Comparison of ENCODE assay signal across 8 cellular contexts in genomic region chr16:2032285-2033056, GRCh38. TPM values are rescaled to one million over a fixed set of nuclear protein-coding genes. Genes with fewer than 3 reads are reported as not detected.
DNase-seq lines count a peak whose midpoint lies in the region; ATAC-seq, FAIRE-seq and TF ChIP-seq lines count a peak whose summit lies in the region.
"Had no signal": no experiment of that assay in that cellular context is flagged by ENCODE, and none has a peak within 500 bp of the region (broad histone marks: within the 10 kb centered on the region; RNA-seq: fewer than 3 reads in every experiment).

No MANE protein-coding gene starts in this region.

- H3K27ac ChIP-seq in ACC112 (ENCODE audit: low read depth, low read length) = peak overlapping the region; percentile 60; the same call in 1 of the 2 replicates
- no peak overlapping the region for H3K27ac ChIP-seq in GM12878 (ENCODE audit: control insufficient read depth, insufficient read depth)

- FAIRE-seq in GM12878 (lab: Jason Lieb, UNC) = no peak

- ATAC-seq in GM12878 (peak; percentile 54), HG03432 (IDR thresholded peaks at IDR 0.05; ENCODE audit: unreplicated experiment) (no peak)

- H3K4me3 ChIP-seq in ACC112 (ENCODE audit: low read depth, low read length) (peak overlapping the region; percentile 75; the same call in 1 of the 2 replicates), GM12878 (no peak overlapping the region), mucosa of stomach (ENCODE audit: low read length) (no peak overlapping the region)

- no peaks in the 10 kb centered on the region for H3K27me3 ChIP-seq in ACC112 (ENCODE audit: insufficient read depth, low read length)
- peaks cover 7 to 11% of the 10 kb centered on the region in 2 experiments for H3K27me3 ChIP-seq in GM12878 (replicated peaks in 1 of 2; ENCODE audit: control insufficient read depth in 2 of 2, insufficient read depth in 2 of 2, low read length in 1 of 2)
- no peaks in the 10 kb centered on the region for H3K27me3 ChIP-seq in mucosa of stomach (ENCODE audit: control insufficient read depth, insufficient read depth, low read length)

- DNase-seq in GM12878 (ENCODE audit: low read depth, low spot score) (no peak), NCI-H1417 (lab: John Stamatoyannopoulos, UW) (no peak)
- DNase-seq in stimulated activated CD4-positive, alpha-beta T cell treated with anti-CD3 and anti-CD28 coated beads, Interleukin-12 subunit alpha, Interleukin-12 subunit beta, amount 100 ng/mL, for 4 hours = no peak
- DNase-seq: CD4-positive, alpha-beta T cell; NCI-H2081 treated with DMSO at 0.1 percent for 48 hours had no signal

- peaks cover 39% of the 10 kb centered on the region for H3K4me1 ChIP-seq in ACC112 (ENCODE audit: control insufficient read depth, insufficient read depth, low read length, unreplicated experiment)
- H3K4me1 ChIP-seq in GM12878 (ENCODE audit: control insufficient read depth, insufficient read depth, low read length) = no peaks in the 10 kb centered on the region
- peaks cover 70% of the 10 kb centered on the region for H3K4me1 ChIP-seq in mucosa of stomach (ENCODE audit: control insufficient read depth, insufficient read depth, low read length)

- H3K9me3 ChIP-seq in GM12878 (replicated peaks; ENCODE audit: control insufficient read depth, insufficient read depth, low read length) = no peaks in the 10 kb centered on the region
- H3K9me3 ChIP-seq in mucosa of stomach (ENCODE audit: control insufficient read depth, low read length) = no peaks in the 10 kb centered on the region

- H2AFZ ChIP-seq in ACC112 (ENCODE audit: low read length, unreplicated experiment) (no peak overlapping the region), GM12878 (ENCODE audit: control insufficient read depth, low read depth, low read length) (no peak overlapping the region)

- in situ Hi-C loops in GM12878 (cut with MboI) = no loop called here

- no TSS peak for BruUV-seq in GM12878 (replicated peaks; lab: Mats Ljungman, UMichigan)

- TF ChIP-seq RAD21 in GM12878 (IDR thresholded peaks at IDR 0.05; ENCODE audit: insufficient read depth, low read depth, low read length) = no peak

- RAD21 ChIA-PET in GM12878 (lab: Charles Lee; ENCODE audit: unreplicated experiment) = interaction anchor here (0.7 kb wide), 1 partner anchor 168 kb away, joined by 3 read pairs; no protein-coding TSS in a partner anchor

- no peak for TF ChIP-seq EP300 in GM12878 (IDR thresholded peaks at IDR 0.05; ENCODE audit: borderline replicate concordance in 1 of 2, control insufficient read depth in 1 of 2, low read depth in 2 of 2, low read length in 2 of 2)

- H3K9ac ChIP-seq in GM12878 (ENCODE audit: control insufficient read depth, insufficient read depth, low read length) = no peak overlapping the region
- H3K9ac ChIP-seq in mucosa of stomach (ENCODE audit: low read length) = peak overlapping the region; percentile 70

- H3K4me2 ChIP-seq in GM12878 (ENCODE audit: control insufficient read depth, insufficient read depth) = no peak overlapping the region

- no peaks in the 10 kb centered on the region for H3K36me3 ChIP-seq in ACC112 (ENCODE audit: insufficient read depth, low read length)
- no peaks in the 10 kb centered on the region for H3K36me3 ChIP-seq in GM12878 (ENCODE audit: control insufficient read depth in 2 of 2, insufficient read depth in 2 of 2, low read length in 1 of 2)
- H3K36me3 ChIP-seq in mucosa of stomach (ENCODE audit: control insufficient read depth, insufficient read depth, low read length) = peaks cover 11% of the 10 kb centered on the region

- 34% methylated on average over 15 of the region's 15 CpGs for WGBS in GM12878 (ENCODE audit: insufficient coverage, insufficient replicate concordance, low lambda C conversion rate, missing lambda C conversion rate)

- intact Hi-C loops in GM12878 (cut with micrococcal nuclease; ENCODE audit: unreplicated experiment) = no loop called here

- CTCF ChIA-PET in GM12878 (lab: Yijun Ruan, JAX) = interaction anchor here (0.6 to 1.1 kb wide), 3 partner anchors 10 to 36 kb away, joined by 3 read pairs; no protein-coding TSS in a partner anchor

- TF ChIP-seq CTCF in GM12878 (IDR thresholded peaks at IDR 0.05 in 2 of 3, conservative IDR thresholded peaks at IDR 0.05 in 1 of 3; ENCODE audit: control insufficient read depth in 2 of 3, extremely low read depth in 1 of 3, insufficient read depth in 1 of 3, low read depth in 3 of 3, low read length in 3 of 3) = no peak

- POLR2A ChIA-PET in GM12878 (lab: Charles Lee) = interaction anchor here (0.6 kb wide), 1 partner anchor 76 kb away, joined by 5 read pairs; no protein-coding TSS in a partner anchor

- H4K20me1 ChIP-seq in GM12878 (ENCODE audit: control insufficient read depth, insufficient read depth) = peaks cover 5% of the 10 kb centered on the region; the same call in 1 of the 2 replicates

- SMC1A ChIA-PET in GM12878 (lab: Charles Lee; ENCODE audit: uncharacterized antibody, unreplicated experiment) = interaction anchor here (1.4 kb wide), 1 partner anchor 12 kb away, joined by 4 read pairs; no protein-coding TSS in a partner anchor

- TF ChIP-seq POLR2A in GM12878 (IDR thresholded peaks at IDR 0.05; ENCODE audit: low read depth, low read length) = no peak

- H3K79me2 ChIP-seq in ACC112 (ENCODE audit: control insufficient read depth, insufficient read depth, low read length, unreplicated experiment) (no peaks in the 10 kb centered on the region), GM12878 (ENCODE audit: control insufficient read depth, insufficient read depth, low read length) (no peaks in the 10 kb centered on the region)

RNA-seq across cellular contexts. Expression of gene NHERF2, which starts 5.8 kb away (rescaled TPM):
- total RNA-seq in GM12878 (2013; cell fraction: nucleolus; rRNA removed) = 0.71 TPM in 1 of 2 replicates, not detected in the other
- 0.06 TPM in 1 of 2 replicates, not detected in the other for total RNA-seq in GM12878 (2014; rRNA removed)
- total RNA-seq in GM12878 (2014; rRNA removed; fragmentation: Illumina TruSeq; extraction: Trizol) = not detected in 2 replicates
- 0.31 and 0.51 TPM in 2 replicates for total RNA-seq in GM12878 (2021)
- polyA plus RNA-seq in GM12878 (2011; ENCODE audit: low read depth) = not detected
- 0.05 TPM in 1 of 2 replicates, not detected in the other for polyA plus RNA-seq in GM12878 (2011; rRNA removed)
- 0.04 and 0.15 TPM in 2 replicates for polyA plus RNA-seq in GM12878 (2011; cell fraction: cytosol; rRNA removed)
- 0.78 and 0.98 TPM in 2 replicates for polyA plus RNA-seq in GM12878 (2011; cell fraction: nucleus; rRNA removed)
- 0.15 and 0.42 TPM in 2 replicates for polyA plus RNA-seq in GM12878 (2012)
- 0.06 TPM in 1 of 2 replicates, not detected in the other for polyA plus RNA-seq in GM12878 (2014; fragmentation: Illumina TruSeq; extraction: Trizol)
- not detected for polyA plus RNA-seq in GM12878 (2014; fragmentation: Nextera tagmentation; extraction: Ambion mirVana)
- not detected in 2 replicates for polyA plus RNA-seq in GM12878 (2014; rRNA removed)
- polyA plus RNA-seq in GM12878 (2016; fragmentation: Nextera tagmentation; extraction: Ambion mirVana) = under 1 TPM; 0.10 to 0.19 TPM
- polyA minus RNA-seq in GM12878 (2011; rRNA and poly(A)+ RNA removed) = not detected in 2 replicates
- polyA minus RNA-seq in GM12878 (2011; cell fraction: cytosol; rRNA and poly(A)+ RNA removed) = 0.62 TPM in 1 of 2 replicates, not detected in the other
- polyA minus RNA-seq in GM12878 (2011; cell fraction: nucleus; rRNA and poly(A)+ RNA removed) = not detected in 2 replicates

RNA-seq across cellular contexts. Expression of gene NPW, which starts 12.9 kb away (rescaled TPM):
- total RNA-seq in GM12878 (2013; cell fraction: nucleolus; rRNA removed) = not detected in 2 replicates
- total RNA-seq in GM12878 (2014; rRNA removed) (0.23 and 0.33 TPM in 2 replicates), GM12878 (2014; rRNA removed; fragmentation: Illumina TruSeq; extraction: Trizol) (0.67 TPM in 1 of 2 replicates, not detected in the other), GM12878 (2021) (0.85 and 1.3 TPM in 2 replicates)
- not detected for polyA plus RNA-seq in GM12878 (2011; ENCODE audit: low read depth)
- polyA plus RNA-seq in GM12878 (2011; rRNA removed) (not detected in 2 replicates), GM12878 (2014; fragmentation: Illumina TruSeq; extraction: Trizol) (not detected in 2 replicates), GM12878 (2014; fragmentation: Nextera tagmentation; extraction: Ambion mirVana) (not detected), GM12878 (2014; rRNA removed) (0.24 TPM in 1 of 2 replicates, not detected in the other), GM12878 (2016; fragmentation: Nextera tagmentation; extraction: Ambion mirVana) (1 to 10 TPM; 1.4 to 2.5 TPM)
- 0.10 TPM in 1 of 2 replicates, not detected in the other for polyA plus RNA-seq in GM12878 (2011; cell fraction: cytosol; rRNA removed)
- polyA plus RNA-seq in GM12878 (2011; cell fraction: nucleus; rRNA removed) = 0.21 and 0.67 TPM in 2 replicates
- polyA plus RNA-seq in GM12878 (2012) = 0.16 and 0.22 TPM in 2 replicates
- not detected in 2 replicates for polyA minus RNA-seq in GM12878 (2011; rRNA and poly(A)+ RNA removed)
- polyA minus RNA-seq in GM12878 (2011; cell fraction: cytosol; rRNA and poly(A)+ RNA removed) = not detected in 2 replicates
- polyA minus RNA-seq in GM12878 (2011; cell fraction: nucleus; rRNA and poly(A)+ RNA removed) = not detected in 2 replicates

RNA-seq across cellular contexts. Expression of gene NTHL1, which starts 15.2 kb away (rescaled TPM):
- 21.3 and 22.2 TPM in 2 replicates for total RNA-seq in GM12878 (2013; cell fraction: nucleolus; rRNA removed)
- 50.1 and 54.7 TPM in 2 replicates for total RNA-seq in GM12878 (2014; rRNA removed)
- total RNA-seq in GM12878 (2014; rRNA removed; fragmentation: Illumina TruSeq; extraction: Trizol) = 16.4 and 17.2 TPM in 2 replicates
- 41.3 and 48.4 TPM in 2 replicates for total RNA-seq in GM12878 (2021)
- polyA plus RNA-seq in GM12878 (2011; ENCODE audit: low read depth) = 4.0 TPM
- 11.8 and 32.9 TPM in 2 replicates for polyA plus RNA-seq in GM12878 (2011; rRNA removed)
- 71.1 and 110 TPM in 2 replicates for polyA plus RNA-seq in GM12878 (2011; cell fraction: cytosol; rRNA removed)
- 47.6 and 73.7 TPM in 2 replicates for polyA plus RNA-seq in GM12878 (2011; cell fraction: nucleus; rRNA removed)
- polyA plus RNA-seq in GM12878 (2012) = 14.5 and 15.4 TPM in 2 replicates
- polyA plus RNA-seq in GM12878 (2014; fragmentation: Illumina TruSeq; extraction: Trizol) = 0.19 and 8.1 TPM in 2 replicates
- 1 to 10 TPM in 1 of 2 experiments, under 1 TPM in 1; 0.85 to 9.2 TPM for polyA plus RNA-seq in GM12878 (2014; fragmentation: Nextera tagmentation; extraction: Ambion mirVana)
- 46.9 and 49.0 TPM in 2 replicates for polyA plus RNA-seq in GM12878 (2014; rRNA removed)
- 10 to 100 TPM; 45.1 to 53.8 TPM for polyA plus RNA-seq in GM12878 (2016; fragmentation: Nextera tagmentation; extraction: Ambion mirVana)
- polyA minus RNA-seq in GM12878 (2011; rRNA and poly(A)+ RNA removed) = 18.0 and 54.3 TPM in 2 replicates
- 13.1 and 15.4 TPM in 2 replicates for polyA minus RNA-seq in GM12878 (2011; cell fraction: cytosol; rRNA and poly(A)+ RNA removed)
- polyA minus RNA-seq in GM12878 (2011; cell fraction: nucleus; rRNA and poly(A)+ RNA removed) = 10.2 and 15.9 TPM in 2 replicates

RNA-seq across cellular contexts. Expression of gene TSC2, which starts 15.3 kb away (rescaled TPM):
- 135 and 159 TPM in 2 replicates for total RNA-seq in GM12878 (2013; cell fraction: nucleolus; rRNA removed)
- 15.9 and 20.4 TPM in 2 replicates for total RNA-seq in GM12878 (2014; rRNA removed)
- 9.7 and 10.9 TPM in 2 replicates for total RNA-seq in GM12878 (2014; rRNA removed; fragmentation: Illumina TruSeq; extraction: Trizol)
- 61.5 and 77.0 TPM in 2 replicates for total RNA-seq in GM12878 (2021)
- polyA plus RNA-seq in GM12878 (2011; ENCODE audit: low read depth) = 17.5 TPM
- polyA plus RNA-seq in GM12878 (2011; rRNA removed) = 10.1 and 18.0 TPM in 2 replicates
- 18.5 and 24.1 TPM in 2 replicates for polyA plus RNA-seq in GM12878 (2011; cell fraction: cytosol; rRNA removed)
- 284 and 324 TPM in 2 replicates for polyA plus RNA-seq in GM12878 (2011; cell fraction: nucleus; rRNA removed)
- 46.1 and 49.1 TPM in 2 replicates for polyA plus RNA-seq in GM12878 (2012)
- polyA plus RNA-seq in GM12878 (2014; fragmentation: Illumina TruSeq; extraction: Trizol) = 4.9 and 22.7 TPM in 2 replicates
- polyA plus RNA-seq in GM12878 (2014; fragmentation: Nextera tagmentation; extraction: Ambion mirVana) = 1 to 10 TPM; 1.6 to 3.9 TPM
- polyA plus RNA-seq in GM12878 (2014; rRNA removed) = 31.3 and 48.1 TPM in 2 replicates
- polyA plus RNA-seq in GM12878 (2016; fragmentation: Nextera tagmentation; extraction: Ambion mirVana) = 10 to 100 TPM; 36.1 to 43.6 TPM
- polyA minus RNA-seq in GM12878 (2011; rRNA and poly(A)+ RNA removed) = 43.0 and 55.4 TPM in 2 replicates
- 32.2 and 38.4 TPM in 2 replicates for polyA minus RNA-seq in GM12878 (2011; cell fraction: cytosol; rRNA and poly(A)+ RNA removed)
- 47.4 and 83.8 TPM in 2 replicates for polyA minus RNA-seq in GM12878 (2011; cell fraction: nucleus; rRNA and poly(A)+ RNA removed)

RNA-seq across cellular contexts. Expression of gene ZNF598, which starts 22.9 kb away (rescaled TPM):
- 23.8 and 28.6 TPM in 2 replicates for total RNA-seq in GM12878 (2013; cell fraction: nucleolus; rRNA removed)
- total RNA-seq in GM12878 (2014; rRNA removed) (14.7 and 20.6 TPM in 2 replicates), GM12878 (2014; rRNA removed; fragmentation: Illumina TruSeq; extraction: Trizol) (11.0 and 14.4 TPM in 2 replicates), GM12878 (2021) (71.3 and 74.0 TPM in 2 replicates)
- polyA plus RNA-seq in GM12878 (2011; ENCODE audit: low read depth) = 5.9 TPM
- polyA plus RNA-seq in GM12878 (2011; rRNA removed) (4.7 and 12.7 TPM in 2 replicates), GM12878 (2014; fragmentation: Illumina TruSeq; extraction: Trizol) (5.8 and 14.4 TPM in 2 replicates), GM12878 (2014; fragmentation: Nextera tagmentation; extraction: Ambion mirVana) (under 1 TPM; 0.08 to 0.84 TPM), GM12878 (2014; rRNA removed) (53.8 and 70.0 TPM in 2 replicates), GM12878 (2016; fragmentation: Nextera tagmentation; extraction: Ambion mirVana) (10 to 100 TPM in 1 of 2 experiments, 1 to 10 TPM in 1; 8.0 to 19.4 TPM)
- 26.7 and 35.4 TPM in 2 replicates for polyA plus RNA-seq in GM12878 (2011; cell fraction: cytosol; rRNA removed)
- polyA plus RNA-seq in GM12878 (2011; cell fraction: nucleus; rRNA removed) = 102 and 139 TPM in 2 replicates
- 21.2 and 28.2 TPM in 2 replicates for polyA plus RNA-seq in GM12878 (2012)
- 8.7 and 17.7 TPM in 2 replicates for polyA minus RNA-seq in GM12878 (2011; rRNA and poly(A)+ RNA removed)
- polyA minus RNA-seq in GM12878 (2011; cell fraction: cytosol; rRNA and poly(A)+ RNA removed) = 19.8 and 21.5 TPM in 2 replicates
- polyA minus RNA-seq in GM12878 (2011; cell fraction: nucleus; rRNA and poly(A)+ RNA removed) = 12.5 and 23.1 TPM in 2 replicates
